ENCODE assay signal across 1 cellular context in the genomic region with DNA sequence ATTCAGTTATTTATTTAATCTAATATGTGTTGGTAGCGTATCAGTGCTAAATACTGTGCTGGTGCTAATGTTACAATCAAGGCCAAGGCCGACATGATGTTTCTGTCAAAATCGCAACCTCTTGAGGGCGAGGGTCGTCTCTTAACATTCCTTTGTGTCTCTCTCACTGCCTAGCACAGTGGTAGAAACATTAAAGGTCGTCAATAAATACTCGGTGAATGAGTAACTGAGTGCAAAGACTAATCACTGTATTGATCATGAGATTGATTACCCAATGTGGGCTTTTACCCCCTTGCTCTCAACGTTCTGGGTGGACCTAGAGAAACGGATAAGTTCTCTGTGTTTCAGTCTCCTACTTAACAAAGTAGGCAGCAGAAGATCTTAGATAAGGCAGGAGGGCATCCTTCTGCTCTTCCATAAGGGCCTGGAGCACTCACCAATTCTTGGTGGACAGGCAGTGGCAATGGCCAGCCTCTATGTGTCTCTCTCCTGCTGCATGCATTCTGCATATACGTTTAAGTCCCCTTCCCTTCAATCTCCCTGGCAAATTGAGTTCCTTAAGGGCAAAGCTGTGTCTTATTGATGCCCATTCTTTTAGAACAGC.
TF ChIP-seq lines count a peak whose summit lies in the region.

No MANE protein-coding gene starts in this region.

TF ChIP-seq in SK-N-SH, 30 proteins besides CTCF, POLR2A, EP300 and RAD21 (continued from another document):
- no peak for TF ChIP-seq PBX3 (IDR thresholded peaks at IDR 0.05)
- TF ChIP-seq, protein P1, sequence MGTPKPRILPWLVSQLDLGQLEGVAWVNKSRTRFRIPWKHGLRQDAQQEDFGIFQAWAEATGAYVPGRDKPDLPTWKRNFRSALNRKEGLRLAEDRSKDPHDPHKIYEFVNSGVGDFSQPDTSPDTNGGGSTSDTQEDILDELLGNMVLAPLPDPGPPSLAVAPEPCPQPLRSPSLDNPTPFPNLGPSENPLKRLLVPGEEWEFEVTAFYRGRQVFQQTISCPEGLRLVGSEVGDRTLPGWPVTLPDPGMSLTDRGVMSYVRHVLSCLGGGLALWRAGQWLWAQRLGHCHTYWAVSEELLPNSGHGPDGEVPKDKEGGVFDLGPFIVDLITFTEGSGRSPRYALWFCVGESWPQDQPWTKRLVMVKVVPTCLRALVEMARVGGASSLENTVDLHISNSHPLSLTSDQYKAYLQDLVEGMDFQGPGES (IDR thresholded peaks at IDR 0.05; ENCODE audit: low read depth, low read length), result no peak
- no peak for TF ChIP-seq GATA2 (CRISPR knock-in tag; IDR thresholded peaks at IDR 0.05)
- no peak for TF ChIP-seq MXI1 (IDR thresholded peaks at IDR 0.05; ENCODE audit: low read depth, low read length)
- TF ChIP-seq RFX5 (IDR thresholded peaks at IDR 0.05; ENCODE audit: low read length), result no peak
- TF ChIP-seq GABPA (IDR thresholded peaks at IDR 0.05; ENCODE audit: low read depth), result no peak
- TF ChIP-seq EZH2phosphoT487 (IDR thresholded peaks at IDR 0.05; ENCODE audit: borderline replicate concordance, low read depth), result no peak
- TF ChIP-seq RCOR1 (IDR thresholded peaks at IDR 0.05; ENCODE audit: low read length), result no peak
TF ChIP-seq in SK-N-SH: peak in this region for 0.
